In genomic region chr3:60716573-60716972, GRCh38 we compare ENCODE assay signal across 24 cellular contexts.
"Had no signal": no experiment of that assay in that cellular context is flagged by ENCODE, and none has a peak within 500 bp of the region (broad histone marks: within the 10 kb centered on the region; RNA-seq: fewer than 3 reads in every experiment).

No MANE protein-coding gene starts in this region.

- H3K9me3 ChIP-seq: ovary, psoas muscle, right lobe of liver, sigmoid colon, stomach, thoracic aorta, thyroid gland, upper lobe of left lung, vagina had no signal

- DNase-seq: natural killer cell; occipital lobe; ovary; posterior cingulate gyrus; psoas muscle; right cardiac atrium; right lobe of liver; sigmoid colon; small intestine; stimulated activated CD4-positive, alpha-beta T cell treated with anti-CD3 and anti-CD28 coated beads, Interleukin-15, amount 100 ng/mL, for 24 hours; stimulated activated CD4-positive, alpha-beta T cell treated with anti-CD3 and anti-CD28 coated beads, Interleukin-2, amount 100 ng/mL, for 24 hours; stimulated activated CD4-positive, alpha-beta T cell treated with anti-CD3 and anti-CD28 coated beads, Interleukin-2, amount 100 ng/mL, for 48 hours; stimulated activated CD4-positive, alpha-beta T cell treated with anti-CD3 and anti-CD28 coated beads, Interleukin-4, amount 100 ng/mL, for 24 hours; stimulated activated naive B cell treated with anti-CD40 and anti-IgM and Interleukin-4, amounts not matched to agents 10 μg/mL and 1 μg/mL and 100 μg/mL, for 72 hours; stimulated activated naive CD4-positive, alpha-beta T cell treated with Interleukin-2 at 50 U/mL for 16 hours; stomach; thyroid gland; upper lobe of left lung had no signal

- H3K4me3 ChIP-seq: neural progenitor cell, ovary, psoas muscle, right lobe of liver, sigmoid colon, stomach, thoracic aorta, thyroid gland, tibial nerve, upper lobe of left lung, vagina had no signal

- H3K9ac ChIP-seq: neural progenitor cell, parathyroid adenoma had no signal

- H3K27ac ChIP-seq: neural progenitor cell, ovary, parathyroid adenoma, psoas muscle, right lobe of liver, sigmoid colon, stomach, thoracic aorta, thyroid gland, tibial nerve, upper lobe of left lung, vagina had no signal

- H2AFZ ChIP-seq: neural progenitor cell, parathyroid adenoma had no signal

- ATAC-seq: natural killer cell; psoas muscle; right cardiac atrium; right lobe of liver; stimulated activated effector memory CD8-positive, alpha-beta T cell treated with anti-CD3 and anti-CD28 coated beads, Interleukin-12 subunit alpha, Interleukin-12 subunit beta, amount 100 ng/mL, for 72 hours; stimulated activated naive B cell treated with anti-CD40 and anti-IgM and Interleukin-4, amounts not matched to agents 10 μg/mL and 1 μg/mL and 100 μg/mL, for 72 hours had no signal

- H3K27me3 ChIP-seq: neural progenitor cell, ovary, right lobe of liver, sigmoid colon, stomach, thyroid gland, tibial nerve, upper lobe of left lung, vagina had no signal

- H3K4me2 ChIP-seq: neural progenitor cell had no signal

- H3K4me1 ChIP-seq: neural progenitor cell, parathyroid adenoma, psoas muscle, right lobe of liver, sigmoid colon, stomach, thyroid gland, tibial nerve, upper lobe of left lung, vagina had no signal

- H3K36me3 ChIP-seq: neural progenitor cell, ovary, right lobe of liver, sigmoid colon, stomach, thoracic aorta, thyroid gland, tibial nerve, upper lobe of left lung, vagina had no signal
